Comparison of ENCODE assay signal across 9 cellular contexts in the genomic region with DNA sequence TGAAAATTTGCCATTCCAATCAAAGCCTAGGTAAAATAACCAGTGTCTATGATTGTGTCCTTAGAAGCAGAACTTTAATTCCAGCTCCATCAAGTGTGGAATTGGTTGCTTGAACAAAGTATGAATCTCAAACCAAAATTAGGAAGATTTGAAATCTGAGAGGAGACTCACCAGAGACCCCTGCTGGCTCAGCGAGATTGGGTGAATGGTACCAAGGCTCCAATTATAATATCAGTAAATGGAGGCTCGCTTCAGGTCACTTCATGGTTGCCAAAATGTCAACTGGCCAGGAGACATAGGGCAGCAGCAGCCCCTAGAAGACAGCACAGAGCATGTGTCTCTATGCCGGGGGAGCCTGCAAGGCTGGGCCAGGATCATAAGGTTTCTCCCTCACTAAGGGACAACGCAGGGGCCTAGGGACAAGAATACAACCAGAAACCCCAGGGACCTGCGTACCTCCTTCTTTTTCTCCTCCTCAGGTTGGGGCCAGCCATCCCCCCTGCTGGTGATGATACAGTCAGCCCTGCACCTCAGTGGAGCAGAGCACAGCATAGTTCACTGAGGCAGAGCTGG. TPM values are rescaled to one million over a fixed set of nuclear protein-coding genes. Genes with fewer than 3 reads are reported as not detected.
DNase-seq lines count a peak whose midpoint lies in the region; ATAC-seq, FAIRE-seq and TF ChIP-seq lines count a peak whose summit lies in the region.
"Had no signal": no experiment of that assay in that cellular context is flagged by ENCODE, and none has a peak within 500 bp of the region (broad histone marks: within the 10 kb centered on the region; RNA-seq: fewer than 3 reads in every experiment).

No MANE protein-coding gene starts in this region.

- H3K4me1 ChIP-seq in Karpas-422 (ENCODE audit: low read length) (peaks cover 11% of the 10 kb centered on the region), lower lobe of right lung (no peaks in the 10 kb centered on the region)

- H3K9me3 ChIP-seq in CD4-positive, alpha-beta T cell (ENCODE audit: control insufficient read depth, low read length), result no peaks in the 10 kb centered on the region
- H3K9me3 ChIP-seq in Karpas-422 (ENCODE audit: low read length) (no peaks in the 10 kb centered on the region), lower lobe of right lung (no peaks in the 10 kb centered on the region)

- ATAC-seq in CD4-positive, alpha-beta T cell (ENCODE audit: poor library complexity), result peak; percentile 86
- ATAC-seq in lower lobe of right lung (no peak), GM18505 (IDR thresholded peaks at IDR 0.05; ENCODE audit: unreplicated experiment) (no peak), GM21576 (IDR thresholded peaks at IDR 0.05; ENCODE audit: unreplicated experiment) (no peak)

- CTCF ChIA-PET in CD4-positive, alpha-beta T cell (lab: Charles Lee), result interaction anchor here (0.8 to 3.0 kb wide), 8 partner anchors 9 to 74 kb away, joined by 3 to 12 read pairs (median 4); a partner anchor contains a TSS

- peak overlapping the region; percentile 48 for H3K27ac Mint-ChIP-seq in CD4-positive, alpha-beta T cell

- H2AFZ ChIP-seq in Karpas-422 (ENCODE audit: low read length), result no peak overlapping the region

- no peak for FAIRE-seq in GM12892 (lab: Jason Lieb, UNC)

- TF ChIP-seq POLR2A in GM18505 (IDR thresholded peaks at IDR 0.05; ENCODE audit: borderline replicate concordance, extremely low read depth, insufficient read depth, insufficient read length), result no peak
- no peak for TF ChIP-seq POLR2A in GM12892 (IDR thresholded peaks at IDR 0.05; ENCODE audit: low read depth, low read length)

- POLR2A ChIA-PET in CD4-positive, alpha-beta T cell (lab: Charles Lee), result interaction anchor here (1.1 to 2.3 kb wide), 4 partner anchors 13 to 106 kb away, joined by 3 to 11 read pairs (median 7); no protein-coding TSS in a partner anchor

- DNase-seq in CD4-positive, alpha-beta T cell, result peak; percentile 37 to 61 (median 48)
- DNase-seq in Karpas-422 (peak; percentile 68), lower lobe of right lung (no peak), GM12892 (ENCODE audit: insufficient read length) (no peak), ACHN (no peak)
- peak; percentile 38 for DNase-seq in activated naive CD4-positive, alpha-beta T cell treated with anti-CD3 and anti-CD28 coated beads, Interleukin-2, amount 50 U/mL, for 16 hours
- DNase-seq: foreskin melanocyte had no signal

- intact Hi-C loops in CD4-positive, alpha-beta T cell (cut with DNase I, micrococcal nuclease), result loop anchor here (1.0 to 5.0 kb wide), 4 partner anchors 74 to 165 kb away; a partner anchor contains a TSS
- intact Hi-C loops in lower lobe of right lung (cut with DNase I), result no loop called here

- H3K4me3 ChIP-seq in Karpas-422 (ENCODE audit: low read length), result no peak overlapping the region
- no peak overlapping the region for H3K4me3 ChIP-seq in lower lobe of right lung

- H3K9me2 ChIP-seq in Karpas-422 (replicated peaks; ENCODE audit: insufficient read depth, low read length), result no peaks in the 10 kb centered on the region

- H3K9ac ChIP-seq in Karpas-422 (ENCODE audit: low read length), result no peak overlapping the region

- no peak overlapping the region for H3K4me2 ChIP-seq in Karpas-422 (ENCODE audit: low read depth, low read length, poor library complexity, severe bottlenecking)

- H3K36me3 ChIP-seq in Karpas-422 (ENCODE audit: insufficient read depth, low read length) (peaks cover 51% of the 10 kb centered on the region), lower lobe of right lung (peaks cover 2% of the 10 kb centered on the region)

- no peaks in the 10 kb centered on the region for H3K9me3 Mint-ChIP-seq in CD4-positive, alpha-beta T cell

- no peaks in the 10 kb centered on the region for H4K20me1 ChIP-seq in Karpas-422 (ENCODE audit: insufficient read depth, low read depth, low read length)

- H3K4me3 Mint-ChIP-seq in CD4-positive, alpha-beta T cell, result no peak overlapping the region

- in situ Hi-C loops in ACHN (cut with HindIII; ENCODE audit: low pct_ligation_motif_present, low pct_unique_long_range_greater_than_20kb, low sequenced_read_pairs), result no loop called here

- peak; percentile 88 for TF ChIP-seq CTCF in CD4-positive, alpha-beta T cell (IDR thresholded peaks at IDR 0.05)
- TF ChIP-seq CTCF in lower lobe of right lung (IDR thresholded peaks at IDR 0.05), result peak; percentile 37

- H3K27me3 ChIP-seq in CD4-positive, alpha-beta T cell (ENCODE audit: control insufficient read depth, insufficient read depth, low read length), result no peaks in the 10 kb centered on the region
- H3K27me3 ChIP-seq in Karpas-422 (ENCODE audit: low read length), result no peaks in the 10 kb centered on the region
- no peaks in the 10 kb centered on the region for H3K27me3 ChIP-seq in lower lobe of right lung (ENCODE audit: low read depth)

- no peak overlapping the region for H3K27ac ChIP-seq in CD4-positive, alpha-beta T cell (ENCODE audit: low read depth, low read length)
- H3K27ac ChIP-seq in Karpas-422 (ENCODE audit: low read length), result peak overlapping the region; percentile 14; the same call in 1 of the 2 replicates
- H3K27ac ChIP-seq in lower lobe of right lung, result no peak overlapping the region

- H3K79me2 ChIP-seq in Karpas-422 (ENCODE audit: low read length), result peaks cover 83% of the 10 kb centered on the region

- no peaks in the 10 kb centered on the region for H3K27me3 Mint-ChIP-seq in CD4-positive, alpha-beta T cell

- H3K36me3 Mint-ChIP-seq in CD4-positive, alpha-beta T cell (ENCODE audit: low read depth), result peaks cover 67% of the 10 kb centered on the region

- peaks cover 25% of the 10 kb centered on the region for H3K4me1 Mint-ChIP-seq in CD4-positive, alpha-beta T cell (ENCODE audit: low read depth)

RNA-seq across cellular contexts. Expression of a gene that starts 14.0 kb away (rescaled TPM):
- 10 to 100 TPM; 37.4 to 39.1 TPM for total RNA-seq in CD4-positive, alpha-beta T cell
- total RNA-seq in Karpas-422 (2014; rRNA removed; shearing (Covaris generic); ENCODE audit: low replicate concordance), result 12.5 and 19.2 TPM in 2 replicates
- 7.6 TPM for total RNA-seq in lower lobe of right lung
- 9.4 TPM for polyA plus RNA-seq in GM12892 (2012; ENCODE audit: missing spikeins)

Comparison
In these comparisons a context has a peak if more than half of its experiments do, and no peak if none do; other contexts are left out.
1. DNase-seq: peak in CD4-positive, alpha-beta T cell (10 of 10), Karpas-422 (single experiment) and activated naive CD4-positive, alpha-beta T cell treated with anti-CD3 and anti-CD28 coated beads, Interleukin-2, amount 50 U/mL, for 16 hours (single experiment); none in lower lobe of right lung (single experiment), GM12892 (single experiment) and ACHN (single experiment).